10 cellular contexts compared by ENCODE assay signal in the genomic region with DNA sequence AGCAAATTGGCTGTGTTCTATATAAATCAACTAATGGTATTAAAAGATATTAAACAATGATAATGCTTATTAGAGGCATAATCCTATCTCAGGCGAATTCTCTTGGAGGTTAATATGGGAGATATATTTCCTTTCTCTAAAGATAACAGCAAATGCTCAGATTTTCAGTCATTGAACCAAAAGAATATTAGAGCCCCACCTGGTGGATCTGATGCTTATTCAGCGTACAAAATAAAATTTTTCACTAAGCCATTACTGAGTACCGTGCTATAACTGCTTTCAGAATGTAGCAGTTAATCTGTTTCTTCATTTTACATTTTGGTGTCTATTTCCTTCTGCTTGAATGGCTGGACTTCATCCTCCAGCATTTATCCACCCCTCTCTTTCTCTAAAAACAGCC.
DNase-seq lines count a peak whose midpoint lies in the region; ATAC-seq and TF ChIP-seq lines count a peak whose summit lies in the region.
"Had no signal": no experiment of that assay in that cellular context is flagged by ENCODE, and none has a peak within 500 bp of the region (broad histone marks: within the 10 kb centered on the region; RNA-seq: fewer than 3 reads in every experiment).

No MANE protein-coding gene starts in this region.

- H3K36me3 ChIP-seq in cardiac muscle cell (no peaks in the 10 kb centered on the region), uterus (no peaks in the 10 kb centered on the region)
- H3K36me3 ChIP-seq: pancreas had no signal

- H3K4me3 ChIP-seq in cardiac muscle cell, result no peak overlapping the region
- H3K4me3 ChIP-seq in right cardiac atrium (ENCODE audit: low read length), result no peak overlapping the region
- H3K4me3 ChIP-seq in fibroblast of villous mesenchyme (ENCODE audit: low read depth, low read length), result no peak overlapping the region
- H3K4me3 ChIP-seq in uterus, result no peak overlapping the region
- H3K4me3 ChIP-seq: pancreas had no signal

- H3K27ac ChIP-seq in cardiac muscle cell (no peak overlapping the region), right cardiac atrium (ENCODE audit: low read length) (no peak overlapping the region), uterus (no peak overlapping the region)
- H3K27ac ChIP-seq: pancreas had no signal

- peak; percentile 6 to 57 for DNase-seq in cardiac muscle cell (ENCODE audit: low read depth in 1 of 2, low spot score in 1 of 2)
- no peak for DNase-seq in right cardiac atrium
- DNase-seq in OCI-M1 (lab: John Stamatoyannopoulos, UW), result peak; percentile 57
- peak; percentile 13 for DNase-seq in fibroblast of villous mesenchyme (ENCODE audit: low read depth)
- no peak for DNase-seq in uterus
- DNase-seq in posterior cingulate gyrus, result no peak
- DNase-seq in stimulated activated CD4-positive, alpha-beta T cell treated with anti-CD3 and anti-CD28 coated beads, Interleukin-4, amount 100 ng/mL, for 24 hours, result no peak
- DNase-seq: central memory CD4-positive, alpha-beta T cell; pancreas had no signal

- peak; percentile 56 for TF ChIP-seq CTCF in cardiac muscle cell (IDR thresholded peaks at IDR 0.05; ENCODE audit: low read depth, low read length)
- TF ChIP-seq CTCF in fibroblast of villous mesenchyme (IDR thresholded peaks at IDR 0.05; ENCODE audit: insufficient read depth, low read depth, low read length), result peak; percentile 52
- TF ChIP-seq CTCF in uterus (IDR thresholded peaks at IDR 0.05), result peak in 3 of 4 experiments; percentile 9 to 24 (median 17)

- H3K27me3 ChIP-seq in cardiac muscle cell (no peaks in the 10 kb centered on the region), right cardiac atrium (ENCODE audit: control insufficient read depth, insufficient read depth) (no peaks in the 10 kb centered on the region), uterus (no peaks in the 10 kb centered on the region)

- 19% methylated on average over 3 of the region's 3 CpGs for WGBS in right cardiac atrium

- intact Hi-C loops in right cardiac atrium (cut with DNase I) (loop anchor here in 1 of 4 donors (10.0 kb wide), 1 partner anchor 795 kb away; no protein-coding TSS in a partner anchor), uterus (cut with DNase I; ENCODE audit: low total_unique reads) (no loop called here), posterior cingulate gyrus (cut with DNase I) (no loop called here)

- no peaks in the 10 kb centered on the region for H3K4me1 ChIP-seq in cardiac muscle cell (ENCODE audit: low read depth)
- H3K4me1 ChIP-seq in right cardiac atrium (ENCODE audit: control insufficient read depth, insufficient read depth, low read length), result no peaks in the 10 kb centered on the region
- H3K4me1 ChIP-seq in uterus, result no peaks in the 10 kb centered on the region
- H3K4me1 ChIP-seq: pancreas had no signal

- ATAC-seq in right cardiac atrium (no peak), GM18511 (IDR thresholded peaks at IDR 0.05; ENCODE audit: unreplicated experiment) (no peak)

- TF ChIP-seq POLR2A in uterus (IDR thresholded peaks at IDR 0.05), result no peak

- H3K9me3 ChIP-seq in cardiac muscle cell (ENCODE audit: low read depth) (no peaks in the 10 kb centered on the region), right cardiac atrium (ENCODE audit: control insufficient read depth, low read length) (no peaks in the 10 kb centered on the region), uterus (no peaks in the 10 kb centered on the region)
- H3K9me3 ChIP-seq: pancreas had no signal

Comparison
In these comparisons a context has a peak if more than half of its experiments do, and no peak if none do; other contexts are left out.
1. DNase-seq: peak in cardiac muscle cell (2 of 2), OCI-M1 (single experiment) and fibroblast of villous mesenchyme (single experiment); none in right cardiac atrium (0 of 3), uterus (0 of 2), posterior cingulate gyrus (0 of 10) and stimulated activated CD4-positive, alpha-beta T cell treated with anti-CD3 and anti-CD28 coated beads, Interleukin-4, amount 100 ng/mL, for 24 hours (single experiment).
2. Peak in every context shown above with its lines, with median percentiles within 50 percentile points of each other: CTCF ChIP-seq.